1 cellular context compared by ENCODE assay signal in genomic region chr1:234386122-234386521, GRCh38.
A peak's percentile ranks its signal among the peaks of the same experiment; 100 is the strongest.
TF ChIP-seq lines count a peak whose summit lies in the region.

No MANE protein-coding gene starts in this region.

TF ChIP-seq in GM12878, 131 proteins besides CTCF, POLR2A, EP300 and RAD21:
- TF ChIP-seq LARP7 (IDR thresholded peaks at IDR 0.05) (no peak), JUNB (IDR thresholded peaks at IDR 0.05) (0 out of 2 replicates have a peak, but pooled peaks have one; percentile 5)
